Comparison of ENCODE assay signal across 8 cellular contexts in the genomic region with DNA sequence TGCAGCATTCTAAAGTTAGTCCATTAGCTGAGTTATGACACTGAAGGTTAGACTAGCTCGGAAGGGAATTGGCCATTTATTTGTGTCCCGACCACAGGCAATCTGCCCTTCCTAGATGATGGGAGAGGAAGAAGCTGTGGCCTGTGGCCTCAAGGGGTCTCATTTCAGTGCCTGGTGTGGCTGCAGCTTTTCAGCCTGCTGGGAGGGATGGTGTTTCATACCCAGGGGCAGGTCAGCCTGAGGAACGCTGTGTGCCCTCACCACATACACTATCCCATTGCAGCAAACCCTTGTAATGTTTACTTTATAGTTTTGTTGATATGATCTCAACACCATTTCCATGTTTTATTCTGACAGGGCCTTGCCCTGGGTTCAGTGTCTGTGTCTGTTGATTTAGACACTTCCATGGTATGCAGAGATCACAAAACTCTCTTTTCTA.
DNase-seq lines count a peak whose midpoint lies in the region; TF ChIP-seq lines count a peak whose summit lies in the region.
"Had no signal": no experiment of that assay in that cellular context is flagged by ENCODE, and none has a peak within 500 bp of the region (broad histone marks: within the 10 kb centered on the region; RNA-seq: fewer than 3 reads in every experiment).

No MANE protein-coding gene starts in this region.

- no peaks in the 10 kb centered on the region for H3K4me1 Mint-ChIP-seq in HFFc6 (ENCODE audit: low read depth)

- H3K27me3 ChIP-seq in muscle layer of duodenum (ENCODE audit: low read depth, low read length) (no peaks in the 10 kb centered on the region), uterus (no peaks in the 10 kb centered on the region)

- H3K27ac Mint-ChIP-seq in HFFc6: no peak overlapping the region

- TF ChIP-seq POLR2A in uterus (IDR thresholded peaks at IDR 0.05): no peak
- no peak for TF ChIP-seq POLR2A in erythroblast (IDR thresholded peaks at IDR 0.05; ENCODE audit: low read length)

- DNase-seq in NCI-H69 (lab: John Stamatoyannopoulos, UW): peak; percentile 57
- peak; percentile 26 for DNase-seq in fibroblast of mammary gland (ENCODE audit: low read depth)
- peak; percentile 14 to 30 for DNase-seq in uterus
- DNase-seq in NOMO-1 (lab: John Stamatoyannopoulos, UW; ENCODE audit: unreplicated experiment in 2 of 2): no peak
- DNase-seq in erythroblast (lab: John Stamatoyannopoulos, UW): no peak
- no peak for DNase-seq in HFFc6
- DNase-seq: Karpas-422 had no signal

- no peaks in the 10 kb centered on the region for H3K9me3 ChIP-seq in muscle layer of duodenum (ENCODE audit: control insufficient read depth in 1 of 2, low read length in 2 of 2)
- H3K9me3 ChIP-seq in uterus: no peaks in the 10 kb centered on the region

- H3K9me3 Mint-ChIP-seq in HFFc6: peaks cover 18% of the 10 kb centered on the region

- H3K27me3 Mint-ChIP-seq in HFFc6 (ENCODE audit: insufficient read depth): no peaks in the 10 kb centered on the region

- no peak for TF ChIP-seq CTCF in fibroblast of mammary gland (conservative IDR thresholded peaks at IDR 0.05; ENCODE audit: control insufficient read depth, insufficient read depth, low read depth, low read length)
- TF ChIP-seq CTCF in uterus (IDR thresholded peaks at IDR 0.05): no peak
- TF ChIP-seq CTCF in HFFc6 (IDR thresholded peaks at IDR 0.05): no peak

- no peaks in the 10 kb centered on the region; the same call in 1 of the 2 replicates for H3K36me3 Mint-ChIP-seq in HFFc6 (ENCODE audit: low read depth)

- intact Hi-C loops in uterus (cut with DNase I; ENCODE audit: low total_unique reads): no loop called here

- H3K36me3 ChIP-seq in muscle layer of duodenum (ENCODE audit: control insufficient read depth in 1 of 2, insufficient read depth in 2 of 2, low read length in 2 of 2) (no peaks in the 10 kb centered on the region), uterus (no peaks in the 10 kb centered on the region)

- H3K4me3 ChIP-seq in fibroblast of mammary gland (ENCODE audit: control insufficient read depth, low read depth, low read length) (no peak overlapping the region), muscle layer of duodenum (ENCODE audit: low read depth in 1 of 2, low read length in 2 of 2) (peak overlapping the region; percentile 9), uterus (no peak overlapping the region)

- no peak overlapping the region for H3K4me3 Mint-ChIP-seq in HFFc6

- H3K4me1 ChIP-seq in muscle layer of duodenum (ENCODE audit: control insufficient read depth in 1 of 2, insufficient read depth in 2 of 2, low read length in 2 of 2) (peaks cover 5 to 15% of the 10 kb centered on the region in 2 donors), uterus (peaks cover 0 to 9% of the 10 kb centered on the region in 2 donors)

- H3K27ac ChIP-seq in muscle layer of duodenum (ENCODE audit: low read length) (peak overlapping the region; percentile 80), uterus (peak overlapping the region; percentile 65 to 72)

Comparison
In these comparisons a context has a peak if more than half of its experiments do, and no peak if none do; other contexts are left out.
1. DNase-seq: peak in NCI-H69 (single experiment), fibroblast of mammary gland (single experiment) and uterus (2 of 2); none in NOMO-1 (0 of 2), erythroblast (0 of 2) and HFFc6 (single experiment).
2. H3K4me3 ChIP-seq: peak in muscle layer of duodenum (2 of 2); none in fibroblast of mammary gland (single experiment) and uterus (0 of 2).